ENCODE assay signal across 6 cellular contexts in the genomic region with DNA sequence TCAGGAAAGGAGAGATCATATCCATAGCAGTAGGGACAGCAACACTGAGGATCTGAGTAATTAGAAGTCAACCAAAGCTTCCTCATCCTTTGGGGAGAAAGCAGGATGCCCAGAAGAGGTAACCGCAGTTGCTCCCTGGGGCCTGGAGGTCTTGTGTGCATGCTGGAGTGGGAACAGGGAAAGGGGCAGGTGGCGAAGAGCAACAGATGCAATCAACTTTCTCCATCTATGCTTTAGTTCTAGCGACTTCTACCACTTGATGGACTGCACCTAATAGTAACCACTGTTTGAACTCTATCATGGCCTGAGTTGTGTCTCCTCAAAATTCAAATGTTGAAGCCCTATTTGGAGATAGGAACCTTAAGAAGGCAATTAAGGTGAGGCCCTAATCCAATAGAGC.
"Had no signal": no experiment of that assay in that cellular context is flagged by ENCODE, and none has a peak within 500 bp of the region (broad histone marks: within the 10 kb centered on the region; RNA-seq: fewer than 3 reads in every experiment).

No MANE protein-coding gene starts in this region.

- H3K4me3 ChIP-seq: K562 had no signal

- ATAC-seq: K562 had no signal

- H3K9me3 Mint-ChIP-seq: H9 had no signal

- DNase-seq: GOT3, H9, HCEC 1CT, IMR-90, KG1 had no signal

- H3K4me3 Mint-ChIP-seq: H9 had no signal
